In genomic region chr19:1064661-1065605, GRCh38 we compare ENCODE assay signal across 1 cellular context.
TF ChIP-seq lines count a peak whose summit lies in the region.

No MANE protein-coding gene starts in this region.

TF ChIP-seq in HepG2, 621 proteins besides CTCF, POLR2A, EP300 and RAD21 (continued from another document):
- TF ChIP-seq ZMYM4 (CRISPR knock-in tag; IDR thresholded peaks at IDR 0.05) (peak; percentile 29; the same call in 1 of the 2 replicates), ZMAT3 (CRISPR knock-in tag; conservative IDR thresholded peaks at IDR 0.05) (peak; percentile 46; the same call in 1 of the 2 replicates), PAWR (CRISPR knock-in tag; IDR thresholded peaks at IDR 0.05; ENCODE audit: borderline replicate concordance) (no peak), HINFP (CRISPR knock-in tag; IDR thresholded peaks at IDR 0.05; ENCODE audit: low read depth) (no peak), THRA (CRISPR knock-in tag; IDR thresholded peaks at IDR 0.05; ENCODE audit: borderline replicate concordance) (no peak), KDM1A (CRISPR knock-in tag; IDR thresholded peaks at IDR 0.05) (no peak), SSRP1 (CRISPR knock-in tag; IDR thresholded peaks at IDR 0.05) (no peak), ZC3H13 (CRISPR knock-in tag; IDR thresholded peaks at IDR 0.05) (no peak), DMAP1 (CRISPR knock-in tag; IDR thresholded peaks at IDR 0.05) (no peak; the same call in 1 of the 2 replicates), NFE2 (CRISPR knock-in tag; IDR thresholded peaks at IDR 0.05) (no peak), ZBTB38 (CRISPR knock-in tag; IDR thresholded peaks at IDR 0.05) (no peak), MTF1 (CRISPR knock-in tag; IDR thresholded peaks at IDR 0.05) (no peak), ZNF546 (CRISPR knock-in tag; conservative IDR thresholded peaks at IDR 0.05) (no peak), SNAPC4 (CRISPR knock-in tag; IDR thresholded peaks at IDR 0.05) (no peak), ZNF788 (CRISPR knock-in tag; IDR thresholded peaks at IDR 0.05; ENCODE audit: borderline replicate concordance) (no peak), NFIB (CRISPR knock-in tag; IDR thresholded peaks at IDR 0.05; ENCODE audit: borderline replicate concordance) (no peak), HNF1B (CRISPR knock-in tag; IDR thresholded peaks at IDR 0.05) (peak; percentile 17; the same call in 1 of the 2 replicates), CREBL2 (CRISPR knock-in tag; IDR thresholded peaks at IDR 0.05; ENCODE audit: borderline replicate concordance) (no peak), ATF2 (CRISPR knock-in tag; IDR thresholded peaks at IDR 0.05) (0 out of 2 replicates have a peak, but pooled peaks have one; percentile 21), ZNF232 (CRISPR knock-in tag; IDR thresholded peaks at IDR 0.05; ENCODE audit: borderline replicate concordance) (peak; percentile 81)
